In the genomic region with DNA sequence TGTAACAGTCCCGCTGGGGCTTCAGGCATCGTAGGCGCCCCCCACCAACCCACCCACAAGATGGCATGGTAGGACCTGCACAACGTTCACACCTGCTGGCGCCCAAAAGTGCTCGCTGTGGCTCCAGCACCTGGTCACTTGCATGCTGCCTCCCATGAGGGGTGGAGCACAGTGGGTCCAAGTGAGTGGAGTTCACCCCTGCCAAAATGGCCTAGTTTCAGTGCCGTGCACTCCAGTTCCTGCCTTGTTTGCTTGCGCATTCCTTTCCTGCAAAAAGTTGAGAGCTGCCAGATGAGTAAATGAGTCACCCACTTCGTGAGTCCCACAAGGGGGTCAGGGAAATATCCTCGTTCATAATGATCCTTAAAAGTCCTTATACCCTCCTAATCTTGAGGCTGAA, we compare ENCODE assay signal across 1 cellular context.
TF ChIP-seq lines count a peak whose summit lies in the region.

No MANE protein-coding gene starts in this region.

TF ChIP-seq in IMR-90, 13 proteins besides CTCF, POLR2A, EP300 and RAD21:
- TF ChIP-seq USF2 (IDR thresholded peaks at IDR 0.05; ENCODE audit: low read depth, low read length) (no peak), SMC3 (IDR thresholded peaks at IDR 0.05; ENCODE audit: low read depth, low read length) (no peak)
